19 cellular contexts compared by ENCODE assay signal in genomic region chr2:27993950-27994728, GRCh38.
DNase-seq lines count a peak whose midpoint lies in the region; ATAC-seq, FAIRE-seq and TF ChIP-seq lines count a peak whose summit lies in the region.
"Had no signal": no experiment of that assay in that cellular context is flagged by ENCODE, and none has a peak within 500 bp of the region (broad histone marks: within the 10 kb centered on the region; RNA-seq: fewer than 3 reads in every experiment).

No MANE protein-coding gene starts in this region.

- no peak overlapping the region for H3T11ph ChIP-seq in H9 (ENCODE audit: low read length)

- H3K27ac Mint-ChIP-seq in H9, result no peak overlapping the region
- H3K27ac Mint-ChIP-seq: T-cell had no signal

- TF ChIP-seq RAD21 in GM12878 (IDR thresholded peaks at IDR 0.05; ENCODE audit: insufficient read depth, low read depth, low read length), result no peak

- no peak overlapping the region for H2BK15ac ChIP-seq in H9 (ENCODE audit: low read depth, low read length)

- no peak overlapping the region for H3K56ac ChIP-seq in H9 (ENCODE audit: insufficient read length, low read depth, low read length)

- SMC1A ChIA-PET in GM12878 (lab: Charles Lee; ENCODE audit: uncharacterized antibody, unreplicated experiment), result no interaction called here

- H3K14ac ChIP-seq in H9 (ENCODE audit: insufficient read depth, low read length), result no peak overlapping the region

- H4K20me1 ChIP-seq in GM12878 (ENCODE audit: control insufficient read depth, insufficient read depth) (no peaks in the 10 kb centered on the region), H9 (ENCODE audit: control insufficient read depth, insufficient read depth, insufficient read length) (no peaks in the 10 kb centered on the region)

- no peak overlapping the region for H4K91ac ChIP-seq in H9 (ENCODE audit: insufficient read length, low read depth, low read length)

- no peak overlapping the region for H4K8ac ChIP-seq in H9 (replicated peaks; ENCODE audit: insufficient read length, low read depth, low read length)

- H3K4ac ChIP-seq in H9 (ENCODE audit: low read depth, low read length), result no peak overlapping the region

- H2BK5ac ChIP-seq in H9 (ENCODE audit: insufficient read length, low read length), result no peak overlapping the region

- no peak overlapping the region for H3K18ac ChIP-seq in H9 (ENCODE audit: insufficient read length, low read depth, low read length)

- H4K5ac ChIP-seq in H9 (ENCODE audit: insufficient read length, low read depth, low read length), result no peak overlapping the region

- H3K4me1 ChIP-seq in GM12878 (ENCODE audit: control insufficient read depth, insufficient read depth, low read length) (no peaks in the 10 kb centered on the region), skeletal muscle satellite cell (ENCODE audit: control insufficient read depth, insufficient read depth, low read length) (peaks cover 15% of the 10 kb centered on the region), stomach (peaks cover 0 to 12% (median 0%) of the 10 kb centered on the region in 4 donors), H9 (ENCODE audit: insufficient read depth, low read length) (no peaks in the 10 kb centered on the region), aorta (ENCODE audit: control insufficient read depth in 1 of 2, insufficient read depth in 2 of 2, low read length in 2 of 2) (no peaks in the 10 kb centered on the region)

- H2BK12ac ChIP-seq in H9 (ENCODE audit: insufficient read length, low read depth, low read length), result no peak overlapping the region

- TF ChIP-seq CTCF in GM12878 (IDR thresholded peaks at IDR 0.05 in 2 of 3, conservative IDR thresholded peaks at IDR 0.05 in 1 of 3; ENCODE audit: control insufficient read depth in 2 of 3, extremely low read depth in 1 of 3, insufficient read depth in 1 of 3, low read depth in 3 of 3, low read length in 3 of 3) (no peak), stomach (IDR thresholded peaks at IDR 0.05) (no peak), H9 (conservative IDR thresholded peaks at IDR 0.05) (no peak)

- H3K4me2 ChIP-seq in GM12878 (ENCODE audit: control insufficient read depth, insufficient read depth), result no peak overlapping the region
- peak overlapping the region; percentile 55 for H3K4me2 ChIP-seq in skeletal muscle satellite cell (ENCODE audit: low read length)
- H3K4me2 ChIP-seq in H9 (ENCODE audit: insufficient read depth, insufficient read length, low read length), result no peak overlapping the region

- H3K27me3 ChIP-seq in GM12878 (replicated peaks in 1 of 2; ENCODE audit: control insufficient read depth in 2 of 2, insufficient read depth in 2 of 2, low read length in 1 of 2) (no peaks in the 10 kb centered on the region), skeletal muscle satellite cell (ENCODE audit: control insufficient read depth, insufficient read depth, low read length) (no peaks in the 10 kb centered on the region), stomach (no peaks in the 10 kb centered on the region), H9 (ENCODE audit: insufficient read depth, low read length) (no peaks in the 10 kb centered on the region), aorta (ENCODE audit: control insufficient read depth in 1 of 2, insufficient read depth in 2 of 2, low read length in 1 of 2) (no peaks in the 10 kb centered on the region)

- H3K27me3 Mint-ChIP-seq in H9 (ENCODE audit: low read depth), result no peaks in the 10 kb centered on the region
- H3K27me3 Mint-ChIP-seq: T-cell had no signal

- no peak overlapping the region for H3K4me3 Mint-ChIP-seq in H9
- H3K4me3 Mint-ChIP-seq: T-cell had no signal

- in situ Hi-C loops in GM12878 (cut with MboI), result no loop called here

- ATAC-seq in GM12878, result no peak
- ATAC-seq in aorta (ENCODE audit: low FRiP score), result no peak
- ATAC-seq: T-cell had no signal

- H2BK120ac ChIP-seq in H9 (ENCODE audit: low read depth, low read length, poor library complexity, severe bottlenecking), result no peak overlapping the region

- no peak overlapping the region for H2AFZ ChIP-seq in GM12878 (ENCODE audit: control insufficient read depth, low read depth, low read length)
- H2AFZ ChIP-seq in H9 (ENCODE audit: low read length), result no peak overlapping the region

- DNase-seq in NOMO-1 treated with DMSO at 0.1 percent for 48 hours (lab: John Stamatoyannopoulos, UW; ENCODE audit: unreplicated experiment) (peak; percentile 63), NOMO-1 (lab: John Stamatoyannopoulos, UW; ENCODE audit: unreplicated experiment in 2 of 2) (no peak), H54 (ENCODE audit: insufficient read length, low spot score) (no peak), GM12878 (ENCODE audit: low read depth, low spot score) (no peak), stomach (no peak), H9 (no peak), aorta (no peak)
- DNase-seq: 8988T, DMS79 treated with DMSO at 0.1 percent for 48 hours, MM.1S, NCI-H1105 treated with DMSO at 0.1 percent for 48 hours, NCI-H187 treated with DMSO at 0.1 percent for 48 hours, NCI-H2171 treated with DMSO at 0.1 percent for 48 hours, NCI-H510A treated with DMSO at 0.1 percent for 48 hours, T-cell had no signal

- TF ChIP-seq POLR2A in H54 (IDR thresholded peaks at IDR 0.05; ENCODE audit: low read depth, low read length) (no peak), GM12878 (IDR thresholded peaks at IDR 0.05; ENCODE audit: low read depth, low read length) (no peak), stomach (IDR thresholded peaks at IDR 0.05) (no peak)

- CTCF ChIA-PET in GM12878 (lab: Yijun Ruan, JAX), result no interaction called here

- H3K9ac ChIP-seq in GM12878 (ENCODE audit: control insufficient read depth, insufficient read depth, low read length) (no peak overlapping the region), skeletal muscle satellite cell (ENCODE audit: low read depth, low read length) (no peak overlapping the region), H9 (ENCODE audit: extremely low read depth, insufficient read length, low read length) (no peak overlapping the region)

- WGBS in GM12878 (ENCODE audit: insufficient coverage, insufficient replicate concordance, low lambda C conversion rate, missing lambda C conversion rate), result 93% methylated on average over 5 of the region's 5 CpGs
- WGBS in stomach, 5 donors, result 85 to 95% (median 88%) methylated on average over 5 of the region's 5 CpGs
- WGBS in H9 (ENCODE audit: extremely low coverage, insufficient read length, low lambda C conversion rate), result no CpG with 5 or more reads among the region's 5 CpGs
- WGBS in aorta, 2 donors, result 91 to 95% methylated on average over 5 of the region's 5 CpGs

- H3K9me3 ChIP-seq in GM12878 (replicated peaks; ENCODE audit: control insufficient read depth, insufficient read depth, low read length), result no peaks in the 10 kb centered on the region; the same call in 2 of the 3 replicates
- no peaks in the 10 kb centered on the region for H3K9me3 ChIP-seq in skeletal muscle satellite cell (replicated peaks; ENCODE audit: low read length)
- no peaks in the 10 kb centered on the region for H3K9me3 ChIP-seq in stomach
- H3K9me3 ChIP-seq in H9 (ENCODE audit: control insufficient read depth, low read depth, low read length), result no peaks in the 10 kb centered on the region
- no peaks in the 10 kb centered on the region for H3K9me3 ChIP-seq in aorta (ENCODE audit: control insufficient read depth, low read length)

- H3K79me1 ChIP-seq in H9 (ENCODE audit: insufficient read depth, low read depth, low read length, poor library complexity, severe bottlenecking), result no peaks in the 10 kb centered on the region

- no TSS peak for BruUV-seq in GM12878 (replicated peaks; lab: Mats Ljungman, UMichigan)

- peaks cover 0 to 3% of the 10 kb centered on the region in 2 experiments; a peak in 1 of 5 replicates for H3K9me3 Mint-ChIP-seq in H9

- H3K79me2 ChIP-seq in GM12878 (ENCODE audit: control insufficient read depth, insufficient read depth, low read length) (no peaks in the 10 kb centered on the region), H9 (ENCODE audit: insufficient read depth, low read length) (no peaks in the 10 kb centered on the region)

- H2AK5ac ChIP-seq in H9 (ENCODE audit: insufficient read length, low read length), result no peak overlapping the region

- no peak for TF ChIP-seq EP300 in GM12878 (IDR thresholded peaks at IDR 0.05; ENCODE audit: borderline replicate concordance in 1 of 2, control insufficient read depth in 1 of 2, low read depth in 2 of 2, low read length in 2 of 2)
- no peak for TF ChIP-seq EP300 in stomach (IDR thresholded peaks at IDR 0.05)

- H3K4me1 Mint-ChIP-seq in H9, result peaks cover 5% of the 10 kb centered on the region in 2 experiments

- POLR2A ChIA-PET in GM12878 (lab: Charles Lee), result no interaction called here

- H3K23ac ChIP-seq in H9 (ENCODE audit: insufficient read length, low read depth, low read length), result no peak overlapping the region

- peaks cover 2 to 7% (median 4%) of the 10 kb centered on the region in 3 experiments; a peak in 4 of 7 replicates for H3K36me3 Mint-ChIP-seq in H9 (ENCODE audit: insufficient read depth in 1 of 3, low read depth in 3 of 3)

- FAIRE-seq in H54 (lab: Jason Lieb, UNC) (peak; percentile 82), GM12878 (lab: Jason Lieb, UNC) (no peak)
- FAIRE-seq: G401.6, GM19239 had no signal

- H3K4me3 ChIP-seq in GM12878 (no peak overlapping the region), skeletal muscle satellite cell (ENCODE audit: low read length) (no peak overlapping the region), stomach (no peak overlapping the region), aorta (ENCODE audit: low read length in 2 of 2) (no peak overlapping the region)

- no peaks in the 10 kb centered on the region for H3K23me2 ChIP-seq in H9 (ENCODE audit: insufficient read length, low read depth, low read length, poor library complexity, severe bottlenecking)

- intact Hi-C loops in GM12878 (cut with micrococcal nuclease; ENCODE audit: unreplicated experiment), result no loop called here
- intact Hi-C loops in stomach (cut with DNase I; ENCODE audit: low total_unique reads), result no loop called here
- intact Hi-C loops in aorta (cut with DNase I), result no loop called here

- H2BK20ac ChIP-seq in H9 (ENCODE audit: low read depth, low read length, poor library complexity, severe bottlenecking), result no peak overlapping the region

- H3K27ac ChIP-seq in GM12878 (ENCODE audit: control insufficient read depth, insufficient read depth) (no peak overlapping the region), stomach (no peak overlapping the region), H9 (ENCODE audit: insufficient read length, low read depth, low read length) (no peak overlapping the region), aorta (ENCODE audit: low read depth in 1 of 2, low read length in 2 of 2) (no peak overlapping the region)
- H3K27ac ChIP-seq: C4-2B had no signal

- peaks cover 0 to 6% of the 10 kb centered on the region in 2 experiments; a peak in 1 of 4 replicates for H3K36me3 ChIP-seq in GM12878 (ENCODE audit: control insufficient read depth in 2 of 2, insufficient read depth in 2 of 2, low read length in 1 of 2)
- no peaks in the 10 kb centered on the region for H3K36me3 ChIP-seq in skeletal muscle satellite cell (ENCODE audit: insufficient read depth, low read length)
- peaks cover 0 to 6% (median 2%) of the 10 kb centered on the region in 4 donors for H3K36me3 ChIP-seq in stomach
- no peaks in the 10 kb centered on the region for H3K36me3 ChIP-seq in aorta (ENCODE audit: control insufficient read depth in 1 of 2, insufficient read depth in 2 of 2, low read length in 1 of 2)

- RAD21 ChIA-PET in GM12878 (lab: Charles Lee; ENCODE audit: unreplicated experiment), result no interaction called here

TF ChIP-seq in GM12878, 131 proteins besides CTCF, POLR2A, EP300 and RAD21 (continues in another document):
- no peak for TF ChIP-seq CEBPB (IDR thresholded peaks at IDR 0.05; ENCODE audit: borderline replicate concordance in 1 of 2, low read depth in 2 of 2, low read length in 2 of 2)
